In genomic region chr4:3689006-3689405, GRCh38 we compare ENCODE assay signal across 28 cellular contexts.
"Had no signal": no experiment of that assay in that cellular context is flagged by ENCODE, and none has a peak within 500 bp of the region (broad histone marks: within the 10 kb centered on the region; RNA-seq: fewer than 3 reads in every experiment).

No MANE protein-coding gene starts in this region.

- H3K36me3 ChIP-seq: colonic mucosa, esophagus squamous epithelium, spleen, transverse colon had no signal

- FAIRE-seq: bronchial epithelial cell, endometrium, urothelium cell line had no signal

- H3K9ac ChIP-seq: parathyroid adenoma had no signal

- H3K4me3 ChIP-seq: colonic mucosa, esophagus squamous epithelium, spleen, testis, transverse colon had no signal

- H3K27me3 ChIP-seq: colonic mucosa, testis, transverse colon had no signal

- H3K4me1 Mint-ChIP-seq: activated naive CD4-positive, alpha-beta T cell treated with anti-CD3 and anti-CD28 coated beads, Interleukin-2, amount 50 U/mL, for 24 hours; central memory CD8-positive, alpha-beta T cell; naive B cell; neural crest cell had no signal

- ATAC-seq: activated CD4-positive, CD25-positive, alpha-beta regulatory T cell treated with anti-CD3 and anti-CD28 coated beads, Interleukin-2, amount 50 U/mL, for 24 hours; right cardiac atrium had no signal

- H3K4me1 ChIP-seq: colonic mucosa, esophagus squamous epithelium, parathyroid adenoma, spleen, testis, transverse colon had no signal

- H3K27me3 Mint-ChIP-seq: activated naive CD4-positive, alpha-beta T cell treated with anti-CD3 and anti-CD28 coated beads, Interleukin-2, amount 50 U/mL, for 24 hours had no signal

- H3K9me3 Mint-ChIP-seq: activated naive CD4-positive, alpha-beta T cell treated with anti-CD3 and anti-CD28 coated beads, Interleukin-2, amount 50 U/mL, for 24 hours; activated T-helper 1 cell treated with anti-CD3 and anti-CD28 coated beads, Interleukin-12 subunit alpha, Interleukin-12 subunit beta, Interleukin-2, Interleukin-4 antibody, amounts not matched to agents 30 ng/mL and 10 ng/mL and 1 ng/mL, durations not matched to agents 14 hours and 24 hours and 36 hours; central memory CD8-positive, alpha-beta T cell had no signal

- DNase-seq: activated CD4-positive, alpha-beta T cell treated with anti-CD3 and anti-CD28 coated beads for 48 hours; activated CD4-positive, alpha-beta T cell treated with anti-CD3 and anti-CD28 coated beads, Interleukin-2, amount 50 U/mL, for 48 hours; activated CD8-positive, alpha-beta memory T cell treated with anti-CD3 and anti-CD28 coated beads, Interleukin-2, amount 50 U/mL, for 4 hours; activated effector memory CD4-positive, alpha-beta T cell treated with anti-CD3 and anti-CD28 coated beads, Interleukin-2, amount 50 U/mL, for 16 hours; activated T-cell treated with anti-CD3 and anti-CD28 coated beads, Interleukin-2, amount 50 U/mL, for 1 hour; colonic mucosa; effector CD8-positive, alpha-beta T cell; esophagus squamous epithelium; foreskin melanocyte; naive B cell; occipital lobe; stimulated activated naive CD4-positive, alpha-beta T cell; testis; transverse colon had no signal

- H3K27ac ChIP-seq: colonic mucosa, epithelial cell of prostate, esophagus squamous epithelium, parathyroid adenoma, spleen, testis, transverse colon, VCaP had no signal

- H3K36me3 Mint-ChIP-seq: activated naive CD4-positive, alpha-beta T cell treated with anti-CD3 and anti-CD28 coated beads, Interleukin-2, amount 50 U/mL, for 24 hours; mesothelial cell of epicardium; naive B cell had no signal

- H3K4me3 Mint-ChIP-seq: activated naive CD4-positive, alpha-beta T cell treated with anti-CD3 and anti-CD28 coated beads, Interleukin-2, amount 50 U/mL, for 24 hours; activated T-helper 1 cell treated with anti-CD3 and anti-CD28 coated beads, Interleukin-12 subunit alpha, Interleukin-12 subunit beta, Interleukin-2, Interleukin-4 antibody, amounts not matched to agents 30 ng/mL and 10 ng/mL and 1 ng/mL, durations not matched to agents 14 hours and 24 hours and 36 hours; central memory CD8-positive, alpha-beta T cell; mesothelial cell of epicardium; naive B cell; neural crest cell had no signal

- H3K9me3 ChIP-seq: colonic mucosa, esophagus squamous epithelium, testis, transverse colon had no signal

- H3K27ac Mint-ChIP-seq: activated naive CD4-positive, alpha-beta T cell treated with anti-CD3 and anti-CD28 coated beads, Interleukin-2, amount 50 U/mL, for 24 hours; activated T-helper 1 cell treated with anti-CD3 and anti-CD28 coated beads, Interleukin-12 subunit alpha, Interleukin-12 subunit beta, Interleukin-2, Interleukin-4 antibody, amounts not matched to agents 30 ng/mL and 10 ng/mL and 1 ng/mL, durations not matched to agents 14 hours and 24 hours and 36 hours; mesothelial cell of epicardium; naive B cell had no signal
